18 cellular contexts compared by ENCODE assay signal in genomic region chr10:110507303-110507702, GRCh38.
"Had no signal": no experiment of that assay in that cellular context is flagged by ENCODE, and none has a peak within 500 bp of the region (broad histone marks: within the 10 kb centered on the region; RNA-seq: fewer than 3 reads in every experiment).

No MANE protein-coding gene starts in this region.

- H3K4me3 Mint-ChIP-seq: activated naive CD8-positive, alpha-beta T cell treated with anti-CD3 and anti-CD28 coated beads for 36 hours; immature natural killer cell; nephron had no signal

- DNase-seq: activated CD4-positive, CD25-positive, alpha-beta regulatory T cell; activated gamma-delta T cell treated with Interleukin-2 at 50 U/mL for 16 hours; activated naive CD8-positive, alpha-beta T cell treated with anti-CD3 and anti-CD28 coated beads for 36 hours; anterior cingulate cortex; effector memory CD4-positive, alpha-beta T cell; erythroblast; immature natural killer cell; left colon; mammary epithelial cell; mucosa of descending colon; psoas muscle; stimulated activated CD4-positive, alpha-beta T cell treated with anti-CD3 and anti-CD28 coated beads, Interleukin-12 subunit alpha, Interleukin-12 subunit beta, amount 100 ng/mL, for 4 hours; stimulated activated naive CD8-positive, alpha-beta T cell treated with anti-CD3 and anti-CD28 coated beads, Interleukin-15, Interleukin-2, amounts not matched to agents 100 U/mL and 50 U/mL, for 24 hours; T-helper 2 cell; testis had no signal

- H3K4me3 ChIP-seq: breast epithelium, mucosa of descending colon, psoas muscle, sigmoid colon, testis had no signal

- H3K36me3 ChIP-seq: breast epithelium had no signal

- H3K27ac Mint-ChIP-seq: activated naive CD8-positive, alpha-beta T cell treated with anti-CD3 and anti-CD28 coated beads for 36 hours; nephron had no signal

- H3K27me3 Mint-ChIP-seq: activated naive CD8-positive, alpha-beta T cell treated with anti-CD3 and anti-CD28 coated beads for 36 hours had no signal

- H3K27me3 ChIP-seq: breast epithelium, sigmoid colon, testis had no signal

- H3K9me3 ChIP-seq: breast epithelium, mucosa of descending colon, psoas muscle, sigmoid colon, testis had no signal

- H3K9me3 Mint-ChIP-seq: activated naive CD8-positive, alpha-beta T cell treated with anti-CD3 and anti-CD28 coated beads for 36 hours; immature natural killer cell; nephron had no signal

- H3K27ac ChIP-seq: psoas muscle, testis had no signal
